16 cellular contexts compared by ENCODE assay signal in the genomic region with DNA sequence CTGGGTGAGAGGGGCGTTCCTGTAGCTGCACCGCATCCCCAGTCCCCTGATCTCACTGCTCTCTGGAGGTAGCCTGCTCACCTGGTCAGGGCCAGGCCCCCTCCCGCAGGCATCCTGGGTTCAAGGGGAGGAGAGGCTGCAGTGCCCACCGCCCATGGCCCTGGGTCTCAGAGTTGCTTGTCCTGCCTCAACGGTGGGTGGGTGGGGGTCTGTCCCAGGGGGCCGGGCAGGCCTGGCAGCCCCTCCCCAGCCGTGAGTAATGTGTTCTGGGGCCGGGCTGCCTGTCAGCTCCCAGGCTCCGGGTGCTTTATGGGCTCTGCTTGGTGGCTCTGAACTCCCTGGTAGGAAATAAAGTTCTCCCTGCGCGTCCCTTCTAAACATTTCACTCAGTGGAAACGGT.
"Had no signal": no experiment of that assay in that cellular context is flagged by ENCODE, and none has a peak within 500 bp of the region (broad histone marks: within the 10 kb centered on the region; RNA-seq: fewer than 3 reads in every experiment).

No MANE protein-coding gene starts in this region.

- H3K36me3 ChIP-seq: vagina had no signal

- H3K27ac ChIP-seq: vagina had no signal

- H3K27me3 ChIP-seq: heart right ventricle, vagina had no signal

- H3K9me3 ChIP-seq: heart right ventricle, thoracic aorta, vagina had no signal

- H3K4me3 ChIP-seq: heart right ventricle, thoracic aorta, vagina had no signal

- ATAC-seq: activated CD4-positive, CD25-positive, alpha-beta regulatory T cell treated with anti-CD3 and anti-CD28 coated beads, Interleukin-2, amount 50 U/mL, for 24 hours; heart right ventricle; left lobe of liver; stimulated activated naive CD8-positive, alpha-beta T cell treated with anti-CD3 and anti-CD28 coated beads, Interleukin-15, amount 100 ng/mL, for 72 hours had no signal

- FAIRE-seq: frontal cortex, islet of Langerhans, TTC549 had no signal

- DNase-seq: activated CD4-positive, alpha-beta T cell treated with anti-CD3 and anti-CD28 coated beads, Interleukin-2, amount 50 U/mL, for 1 hour; activated naive CD4-positive, alpha-beta T cell; activated naive CD8-positive, alpha-beta T cell treated with anti-CD3 and anti-CD28 coated beads, Interleukin-2, amount 10 ng/mL, durations not matched to agents 7 days and 5 days; cerebellar nuclear complex; effector memory CD4-positive, alpha-beta T cell; heart right ventricle; nephron progenitor cell; stimulated activated CD4-positive, alpha-beta T cell treated with anti-CD3 and anti-CD28 coated beads, Interleukin-1b, Interleukin-23, amount 100 ng/mL, for 48 hours; stimulated activated naive CD8-positive, alpha-beta T cell treated with anti-CD3 and anti-CD28 coated beads, Interleukin-15, amount 100 ng/mL, for 72 hours had no signal
